ENCODE assay signal across 15 cellular contexts in the genomic region with DNA sequence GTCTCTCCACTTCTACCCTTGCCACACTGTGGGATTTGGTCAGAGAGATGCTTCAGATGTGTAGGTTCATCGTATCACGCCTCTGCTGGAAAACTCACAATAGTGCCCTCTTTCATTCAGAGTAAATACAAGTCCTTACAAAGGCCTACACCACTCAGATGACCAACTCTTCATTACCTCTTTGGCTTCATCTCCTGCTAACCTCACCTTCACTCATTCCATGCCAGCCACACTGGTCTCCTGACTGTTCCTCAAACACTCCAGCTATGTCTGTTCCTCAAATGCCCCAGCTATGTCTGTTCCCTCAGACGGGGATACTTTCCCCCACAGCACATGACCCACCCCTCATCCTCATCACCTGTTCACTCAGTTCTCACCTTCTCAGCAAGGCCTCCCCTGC.
A peak's percentile ranks its signal among the peaks of the same experiment; 100 is the strongest.
DNase-seq lines count a peak whose midpoint lies in the region; ATAC-seq, FAIRE-seq and TF ChIP-seq lines count a peak whose summit lies in the region.
"Had no signal": no experiment of that assay in that cellular context is flagged by ENCODE, and none has a peak within 500 bp of the region (broad histone marks: within the 10 kb centered on the region; RNA-seq: fewer than 3 reads in every experiment).

No MANE protein-coding gene starts in this region.

- no peak overlapping the region for H3K4me3 ChIP-seq in CD4-positive, CD25-positive, alpha-beta regulatory T cell (ENCODE audit: low read depth, low read length)
- H3K4me3 ChIP-seq in astrocyte (ENCODE audit: insufficient read depth, low read depth, low read length) (no peak overlapping the region), MM.1S (ENCODE audit: low read length) (no peak overlapping the region)
- H3K4me3 ChIP-seq: esophagus muscularis mucosa, psoas muscle had no signal

- H3K36me3 ChIP-seq in CD4-positive, CD25-positive, alpha-beta regulatory T cell (ENCODE audit: control insufficient read depth, insufficient read depth, low read length): no peaks in the 10 kb centered on the region
- H3K36me3 ChIP-seq in astrocyte (ENCODE audit: insufficient read depth, low read length) (no peaks in the 10 kb centered on the region), MM.1S (replicated peaks; ENCODE audit: insufficient read depth, low read length) (no peaks in the 10 kb centered on the region)
- H3K36me3 ChIP-seq: esophagus muscularis mucosa had no signal

- TF ChIP-seq CTCF in astrocyte (IDR thresholded peaks at IDR 0.05; ENCODE audit: insufficient read depth, low read depth, low read length): no peak
- no peak for TF ChIP-seq CTCF in nephron (IDR thresholded peaks at IDR 0.05; ENCODE audit: unreplicated experiment in 3 of 3)
- no peak for TF ChIP-seq CTCF in MM.1S (IDR thresholded peaks at IDR 0.05; ENCODE audit: low read length)

- no peaks in the 10 kb centered on the region for H3K27me3 Mint-ChIP-seq in CD4-positive, CD25-positive, alpha-beta regulatory T cell
- H3K27me3 Mint-ChIP-seq in astrocyte (ENCODE audit: low read depth, unreplicated experiment) (no peaks in the 10 kb centered on the region), nephron (ENCODE audit: low read depth) (no peaks in the 10 kb centered on the region)

- no peak for DNase-seq in CD4-positive, CD25-positive, alpha-beta regulatory T cell
- DNase-seq in HTR-8/SVneo (ENCODE audit: insufficient read length, low spot score) (no peak), astrocyte (ENCODE audit: low read depth) (no peak), AG20443 (ENCODE audit: low spot score) (no peak), MM.1S (no peak), NCI-H526 treated with DMSO at 0.1 percent for 48 hours (lab: John Stamatoyannopoulos, UW) (no peak)
- DNase-seq: activated gamma-delta T cell treated with Interleukin-2 at 50 U/mL for 16 hours; cerebellar nuclear complex; NCI-H1694; psoas muscle; stimulated activated CD4-positive, alpha-beta T cell treated with anti-CD3 and anti-CD28 coated beads, Interleukin-2, amount 100 ng/mL, for 24 hours had no signal

- no peaks in the 10 kb centered on the region for H4K20me1 ChIP-seq in astrocyte (ENCODE audit: insufficient read depth, low read length)
- H4K20me1 ChIP-seq in MM.1S (ENCODE audit: insufficient read depth, low read length): no peaks in the 10 kb centered on the region

- H3K9me2 ChIP-seq in MM.1S (replicated peaks; ENCODE audit: insufficient read depth, low read length): no peaks in the 10 kb centered on the region

- H3K27me3 ChIP-seq in CD4-positive, CD25-positive, alpha-beta regulatory T cell (ENCODE audit: control insufficient read depth, insufficient read depth, low read length): no peaks in the 10 kb centered on the region
- H3K27me3 ChIP-seq in astrocyte (ENCODE audit: insufficient read depth, low read length) (peaks cover 13% of the 10 kb centered on the region), MM.1S (replicated peaks; ENCODE audit: insufficient read depth, low read length) (no peaks in the 10 kb centered on the region)
- H3K27me3 ChIP-seq: esophagus muscularis mucosa had no signal

- no peak overlapping the region for H2AFZ ChIP-seq in astrocyte (ENCODE audit: low read depth, low read length)
- H2AFZ ChIP-seq in MM.1S (ENCODE audit: low read length): no peak overlapping the region

- H3K79me2 ChIP-seq in astrocyte (ENCODE audit: insufficient read depth, low read length): no peaks in the 10 kb centered on the region
- no peaks in the 10 kb centered on the region for H3K79me2 ChIP-seq in MM.1S (ENCODE audit: low read length)

- H3K9me3 ChIP-seq in CD4-positive, CD25-positive, alpha-beta regulatory T cell (ENCODE audit: control insufficient read depth in 2 of 2, low read length in 2 of 2): no peaks in the 10 kb centered on the region
- H3K9me3 ChIP-seq in astrocyte (ENCODE audit: insufficient read depth, low read depth, low read length) (no peaks in the 10 kb centered on the region), MM.1S (replicated peaks; ENCODE audit: insufficient read depth, low read length) (no peaks in the 10 kb centered on the region)
- H3K9me3 ChIP-seq: esophagus muscularis mucosa, psoas muscle had no signal

- H3K36me3 Mint-ChIP-seq in CD4-positive, CD25-positive, alpha-beta regulatory T cell: peaks cover 6% of the 10 kb centered on the region
- H3K36me3 Mint-ChIP-seq in astrocyte (ENCODE audit: low read depth, unreplicated experiment): no peaks in the 10 kb centered on the region
- no peaks in the 10 kb centered on the region for H3K36me3 Mint-ChIP-seq in nephron (ENCODE audit: low read depth)

- H3K9ac ChIP-seq in astrocyte (ENCODE audit: low read length) (no peak overlapping the region), MM.1S (ENCODE audit: low read length) (no peak overlapping the region)

- peak overlapping the region in 1 of 4 donors; percentile 65 for H3K4me3 Mint-ChIP-seq in CD4-positive, CD25-positive, alpha-beta regulatory T cell
- H3K4me3 Mint-ChIP-seq in astrocyte (ENCODE audit: unreplicated experiment) (no peak overlapping the region), nephron (no peak overlapping the region)

- H3F3A ChIP-seq in MM.1S (ENCODE audit: insufficient read depth, low read length): peaks cover 40% of the 10 kb centered on the region

- H3K4me2 ChIP-seq in astrocyte (ENCODE audit: low read length) (no peak overlapping the region), MM.1S (ENCODE audit: low read depth, low read length) (no peak overlapping the region)

- peaks cover 0 to 4% (median 0%) of the 10 kb centered on the region in 7 donors for H3K9me3 Mint-ChIP-seq in CD4-positive, CD25-positive, alpha-beta regulatory T cell
- H3K9me3 Mint-ChIP-seq in astrocyte (ENCODE audit: unreplicated experiment) (no peaks in the 10 kb centered on the region), nephron (no peaks in the 10 kb centered on the region)

- peaks cover 41% of the 10 kb centered on the region for H3K4me1 ChIP-seq in CD4-positive, CD25-positive, alpha-beta regulatory T cell (ENCODE audit: control insufficient read depth, insufficient read depth, low read length, poor library complexity, severe bottlenecking)
- peaks cover 22% of the 10 kb centered on the region for H3K4me1 ChIP-seq in astrocyte (ENCODE audit: insufficient read depth, low read length)
- H3K4me1 ChIP-seq in MM.1S (ENCODE audit: low read length): peaks cover 63% of the 10 kb centered on the region

- FAIRE-seq in HTR-8/SVneo (lab: Jason Lieb, UNC): peak; percentile 87
- FAIRE-seq in astrocyte (lab: Jason Lieb, UNC): no peak

- ATAC-seq in CD4-positive, CD25-positive, alpha-beta regulatory T cell (ENCODE audit: low read depth in 2 of 2): no peak
- ATAC-seq in GM21576 (IDR thresholded peaks at IDR 0.05; ENCODE audit: unreplicated experiment): no peak
- ATAC-seq: activated CD4-positive, CD25-positive, alpha-beta regulatory T cell treated with anti-CD3 and anti-CD28 coated beads, Interleukin-2, amount 50 U/mL, for 24 hours had no signal

- peak overlapping the region; percentile 87 to 99 (median 96) for H3K27ac Mint-ChIP-seq in CD4-positive, CD25-positive, alpha-beta regulatory T cell
- peak overlapping the region; percentile 14 for H3K27ac Mint-ChIP-seq in astrocyte (ENCODE audit: unreplicated experiment)
- peak overlapping the region in 2 of 3 experiments; percentile 19 to 75 for H3K27ac Mint-ChIP-seq in nephron

- peaks cover 50 to 89% (median 65%) of the 10 kb centered on the region in 4 donors for H3K4me1 Mint-ChIP-seq in CD4-positive, CD25-positive, alpha-beta regulatory T cell
- peaks cover 21% of the 10 kb centered on the region for H3K4me1 Mint-ChIP-seq in astrocyte (ENCODE audit: low read depth, unreplicated experiment)
- peaks cover 25% of the 10 kb centered on the region for H3K4me1 Mint-ChIP-seq in nephron

- no peak overlapping the region for H3K27ac ChIP-seq in CD4-positive, CD25-positive, alpha-beta regulatory T cell (ENCODE audit: insufficient read depth, low read length, poor library complexity, severe bottlenecking)
- H3K27ac ChIP-seq in astrocyte (ENCODE audit: low read depth, low read length) (no peak overlapping the region), MM.1S (ENCODE audit: low read length) (no peak overlapping the region)
- H3K27ac ChIP-seq: esophagus muscularis mucosa, psoas muscle had no signal

Comparison
In these comparisons a context has a peak if more than half of its experiments do, and no peak if none do; other contexts are left out.
1. H3K27ac Mint-ChIP-seq: peak in every context shown above with its lines; median percentile 96 in CD4-positive, CD25-positive, alpha-beta regulatory T cell; 47 in nephron; 14 in astrocyte.